In genomic region chr1:233614743-233615521, GRCh38 we compare ENCODE assay signal across 8 cellular contexts. TPM values are rescaled to one million over a fixed set of nuclear protein-coding genes. Genes with fewer than 3 reads are reported as not detected.
DNase-seq lines count a peak whose midpoint lies in the region; ATAC-seq and TF ChIP-seq lines count a peak whose summit lies in the region.

No MANE protein-coding gene starts in this region.

- H3K27ac Mint-ChIP-seq in natural killer cell: no peak overlapping the region

- intact Hi-C loops in body of pancreas (cut with DNase I): no loop called here
- intact Hi-C loops in right lobe of liver (cut with DNase I): no loop called here
- intact Hi-C loops in natural killer cell (cut with micrococcal nuclease): no loop called here

- no peaks in the 10 kb centered on the region for H3K36me3 Mint-ChIP-seq in natural killer cell

- no peaks in the 10 kb centered on the region for H3K27me3 ChIP-seq in body of pancreas
- H3K27me3 ChIP-seq in right lobe of liver: no peaks in the 10 kb centered on the region

- peaks cover 26 to 41% of the 10 kb centered on the region in 2 donors for H3K27me3 Mint-ChIP-seq in natural killer cell (ENCODE audit: low read depth in 2 of 2)

- H3K4me3 ChIP-seq in body of pancreas (peak overlapping the region; percentile 68 to 71), right lobe of liver (peak overlapping the region; percentile 70 to 78 (median 76))

- peak; percentile 60 for ATAC-seq in GM18867 (IDR thresholded peaks at IDR 0.05; ENCODE audit: unreplicated experiment)
- ATAC-seq in HG02870 (IDR thresholded peaks at IDR 0.05; ENCODE audit: unreplicated experiment): peak; percentile 60
- no peak for ATAC-seq in body of pancreas
- peak; percentile 59 to 68 (median 64) for ATAC-seq in right lobe of liver
- no peak for ATAC-seq in HG02840 (IDR thresholded peaks at IDR 0.05; ENCODE audit: low FRiP score, unreplicated experiment)
- ATAC-seq in natural killer cell: no peak

- H3K4me1 ChIP-seq in body of pancreas: peaks cover 20% of the 10 kb centered on the region
- H3K4me1 ChIP-seq in right lobe of liver: no peaks in the 10 kb centered on the region

- TF ChIP-seq POLR2A in body of pancreas (IDR thresholded peaks at IDR 0.05): no peak
- TF ChIP-seq POLR2A in right lobe of liver (IDR thresholded peaks at IDR 0.05): no peak

- no peak for TF ChIP-seq CTCF in body of pancreas (IDR thresholded peaks at IDR 0.05)
- no peak for TF ChIP-seq CTCF in right lobe of liver (IDR thresholded peaks at IDR 0.05)
- TF ChIP-seq CTCF in natural killer cell (IDR thresholded peaks at IDR 0.05): no peak

- DNase-seq in body of pancreas (peak; percentile 8 to 39 (median 28)), right lobe of liver (peak; percentile 41 to 74 (median 54)), COLO829 (ENCODE audit: low spot score) (no peak), LoVo (ENCODE audit: low spot score) (no peak), natural killer cell (no peak)

- H3K9me3 ChIP-seq in body of pancreas (no peaks in the 10 kb centered on the region), right lobe of liver (no peaks in the 10 kb centered on the region)

- H3K27ac ChIP-seq in body of pancreas (peak overlapping the region in 1 of 4 donors; percentile 56), right lobe of liver (peak overlapping the region; percentile 54 to 83 (median 59))

- peaks cover 2 to 5% of the 10 kb centered on the region in 2 donors for H3K9me3 Mint-ChIP-seq in natural killer cell

- H3K36me3 ChIP-seq in body of pancreas (replicated peaks in 1 of 2; ENCODE audit: insufficient read depth in 1 of 2, low read depth in 2 of 2): no peaks in the 10 kb centered on the region
- H3K36me3 ChIP-seq in right lobe of liver: no peaks in the 10 kb centered on the region

- H3K4me1 Mint-ChIP-seq in natural killer cell: no peaks in the 10 kb centered on the region

- no peak overlapping the region for H3K4me3 Mint-ChIP-seq in natural killer cell

- WGBS in body of pancreas, 2 donors: 27 to 31% methylated on average over 21 to 36 of the region's 36 CpGs
- 12% methylated on average over 21 of the region's 36 CpGs for WGBS in right lobe of liver (ENCODE audit: insufficient coverage, low coverage, low lambda C conversion rate, missing lambda C conversion rate)

RNA-seq across cellular contexts. Expression of gene KCNK1, which starts 1.0 kb away (rescaled TPM):
- 1 to 10 TPM; 5.2 to 6.3 TPM for total RNA-seq in body of pancreas
- 1 to 10 TPM; 1.1 to 7.6 (median 3.6) TPM for total RNA-seq in right lobe of liver
- under 1 TPM in 1 of 3 donors, not detected in 2; 0.16 TPM for total RNA-seq in natural killer cell

Comparison
In these comparisons a context has a peak if more than half of its experiments do, and no peak if none do; other contexts are left out.
1. ATAC-seq: peak in GM18867 (single experiment), HG02870 (single experiment) and right lobe of liver (4 of 4); none in body of pancreas (single experiment), HG02840 (single experiment) and natural killer cell (0 of 3).
2. DNase-seq: peak in body of pancreas (4 of 4) and right lobe of liver (3 of 3); none in COLO829 (single experiment), LoVo (single experiment) and natural killer cell (single experiment).